ENCODE assay signal across 20 cellular contexts in the genomic region with DNA sequence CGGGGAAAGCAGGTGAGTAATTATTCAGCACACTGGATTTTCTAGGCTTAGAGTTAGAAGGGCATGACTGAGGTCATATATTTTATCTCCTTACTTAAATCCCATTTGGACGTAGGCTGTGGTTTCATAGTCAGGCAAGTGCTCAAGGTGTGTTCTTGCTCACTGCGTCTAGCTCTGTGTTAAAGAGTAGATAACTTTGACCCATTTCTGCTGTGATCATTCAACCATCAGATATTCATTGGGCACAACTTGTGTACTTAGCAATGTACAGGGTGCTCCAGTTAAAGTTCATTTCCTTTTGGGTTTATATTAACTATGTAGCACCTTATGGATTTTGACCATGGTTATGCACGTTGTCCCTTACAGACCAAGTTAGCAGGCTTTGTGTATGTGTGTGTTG. TPM values are rescaled to one million over a fixed set of nuclear protein-coding genes. Genes with fewer than 3 reads are reported as not detected.
DNase-seq lines count a peak whose midpoint lies in the region; ATAC-seq and TF ChIP-seq lines count a peak whose summit lies in the region.
"Had no signal": no experiment of that assay in that cellular context is flagged by ENCODE, and none has a peak within 500 bp of the region (broad histone marks: within the 10 kb centered on the region; RNA-seq: fewer than 3 reads in every experiment).

No MANE protein-coding gene starts in this region.

- no peaks in the 10 kb centered on the region for H3K9me3 Mint-ChIP-seq in memory B cell
- H3K9me3 Mint-ChIP-seq in stimulated activated naive CD8-positive, alpha-beta T cell treated with anti-CD3 and anti-CD28 coated beads, Interleukin-15, amount 100 ng/mL, for 72 hours: no peaks in the 10 kb centered on the region
- H3K9me3 Mint-ChIP-seq: IgD-negative memory B cell had no signal

- H3K4me1 ChIP-seq in colonic mucosa: peaks cover 6% of the 10 kb centered on the region

- no peaks in the 10 kb centered on the region for H3K9me3 ChIP-seq in colonic mucosa

- H3K36me3 ChIP-seq in colonic mucosa: peaks cover 5% of the 10 kb centered on the region

- H3K27ac ChIP-seq in colonic mucosa: peak overlapping the region; percentile 68
- H3K27ac ChIP-seq: GM23248 had no signal

- no peaks in the 10 kb centered on the region for H3K27me3 Mint-ChIP-seq in memory B cell
- H3K27me3 Mint-ChIP-seq in stimulated activated naive CD8-positive, alpha-beta T cell treated with anti-CD3 and anti-CD28 coated beads, Interleukin-15, amount 100 ng/mL, for 72 hours: no peaks in the 10 kb centered on the region
- H3K27me3 Mint-ChIP-seq: IgD-negative memory B cell had no signal

- H3K4me3 ChIP-seq in colonic mucosa: no peak overlapping the region
- H3K4me3 ChIP-seq: GM23248 had no signal

- peaks cover 17% of the 10 kb centered on the region for H3K4me1 Mint-ChIP-seq in memory B cell
- peaks cover 35% of the 10 kb centered on the region for H3K4me1 Mint-ChIP-seq in stimulated activated naive CD8-positive, alpha-beta T cell treated with anti-CD3 and anti-CD28 coated beads, Interleukin-15, amount 100 ng/mL, for 72 hours

- peak overlapping the region; percentile 47 for H3K27ac Mint-ChIP-seq in memory B cell
- no peak overlapping the region for H3K27ac Mint-ChIP-seq in stimulated activated naive CD8-positive, alpha-beta T cell treated with anti-CD3 and anti-CD28 coated beads, Interleukin-15, amount 100 ng/mL, for 72 hours
- H3K27ac Mint-ChIP-seq: IgD-negative memory B cell had no signal

- intact Hi-C loops in colonic mucosa (cut with DNase I): no loop called here

- H3K9ac ChIP-seq in colonic mucosa (ENCODE audit: low read depth in 2 of 2, low read length in 2 of 2): peak overlapping the region in 1 of 2 donors; percentile 81
- H3K9ac ChIP-seq: GM23248 had no signal

- TF ChIP-seq CTCF in colonic mucosa (IDR thresholded peaks at IDR 0.05): no peak

- DNase-seq in NCI-H82 treated with DMSO at 0.1 percent for 48 hours (lab: John Stamatoyannopoulos, UW; ENCODE audit: unreplicated experiment): peak; percentile 47
- DNase-seq in colonic mucosa: peak; percentile 36
- no peak for DNase-seq in memory B cell (ENCODE audit: low spot score in 2 of 2)
- DNase-seq in renal cortical epithelial cell (ENCODE audit: low read depth): peak; percentile 31
- DNase-seq in stimulated activated naive CD8-positive, alpha-beta T cell treated with anti-CD3 and anti-CD28 coated beads, Interleukin-15, amount 100 ng/mL, for 72 hours: no peak
- no peak for DNase-seq in HuH-7 (ENCODE audit: low spot score)
- DNase-seq: GDM1, GM23248, Kasumi-1, MM.1S, NCI-H1092 treated with DMSO at 0.1 percent for 48 hours, NCI-H2081 treated with DMSO at 0.1 percent for 48 hours, NCI-H510A, NCI-H774, SHP77 treated with DMSO at 0.1 percent for 48 hours had no signal

- no peaks in the 10 kb centered on the region for H3K27me3 ChIP-seq in colonic mucosa

- H3K36me3 Mint-ChIP-seq in memory B cell: peaks cover 34% of the 10 kb centered on the region

- ATAC-seq in memory B cell (ENCODE audit: low read depth) (no peak), HG03139 (IDR thresholded peaks at IDR 0.05; ENCODE audit: unreplicated experiment) (no peak)
- no peak for ATAC-seq in stimulated activated naive CD8-positive, alpha-beta T cell treated with anti-CD3 and anti-CD28 coated beads, Interleukin-15, amount 100 ng/mL, for 72 hours
- ATAC-seq: HCT116, Panc1 had no signal

- H3K4me3 Mint-ChIP-seq in memory B cell: no peak overlapping the region
- no peak overlapping the region for H3K4me3 Mint-ChIP-seq in stimulated activated naive CD8-positive, alpha-beta T cell treated with anti-CD3 and anti-CD28 coated beads, Interleukin-15, amount 100 ng/mL, for 72 hours
- H3K4me3 Mint-ChIP-seq: IgD-negative memory B cell had no signal

RNA-seq across cellular contexts. Expression of gene PFKFB2, which starts 14.6 kb away (rescaled TPM):
- total RNA-seq in colonic mucosa: 10 to 100 TPM; 52.1 to 88.5 TPM
- total RNA-seq in renal cortical epithelial cell: 10.7 and 15.8 TPM in 2 replicates

RNA-seq across cellular contexts. Expression of gene YOD1, which starts 16.7 kb away (rescaled TPM):
- total RNA-seq in colonic mucosa: 1 to 10 TPM; 5.7 to 8.0 TPM
- total RNA-seq in renal cortical epithelial cell: 15.1 and 15.5 TPM in 2 replicates

RNA-seq across cellular contexts. Expression of gene C4BPB, which starts 21.0 kb away (rescaled TPM):
- total RNA-seq in colonic mucosa (1 to 10 TPM; 5.0 to 9.6 TPM), renal cortical epithelial cell (not detected in 2 replicates)
- total RNA-seq: A673, GM23248 had no signal

RNA-seq across cellular contexts. Expression of gene C1orf116, which starts 35.1 kb away (rescaled TPM):
- total RNA-seq in colonic mucosa (10 to 100 TPM; 12.0 to 25.5 TPM), renal cortical epithelial cell (16.3 and 17.9 TPM in 2 replicates)
- total RNA-seq: GM23248 had no signal

RNA-seq across cellular contexts. Expression of gene C4BPA, which starts 36.3 kb away (rescaled TPM):
- total RNA-seq in colonic mucosa (1 to 10 TPM; 1.9 to 2.3 TPM), renal cortical epithelial cell (0.05 TPM in 1 of 2 replicates, not detected in the other)
- total RNA-seq: A673, GM23248 had no signal

Comparison
In these comparisons a context has a peak if more than half of its experiments do, and no peak if none do; other contexts are left out.
1. DNase-seq: peak in NCI-H82 treated with DMSO at 0.1 percent for 48 hours (single experiment), colonic mucosa (single experiment) and renal cortical epithelial cell (single experiment); none in memory B cell (0 of 2), stimulated activated naive CD8-positive, alpha-beta T cell treated with anti-CD3 and anti-CD28 coated beads, Interleukin-15, amount 100 ng/mL, for 72 hours (0 of 2) and HuH-7 (single experiment).